Comparison of ENCODE assay signal across 18 cellular contexts in the genomic region with DNA sequence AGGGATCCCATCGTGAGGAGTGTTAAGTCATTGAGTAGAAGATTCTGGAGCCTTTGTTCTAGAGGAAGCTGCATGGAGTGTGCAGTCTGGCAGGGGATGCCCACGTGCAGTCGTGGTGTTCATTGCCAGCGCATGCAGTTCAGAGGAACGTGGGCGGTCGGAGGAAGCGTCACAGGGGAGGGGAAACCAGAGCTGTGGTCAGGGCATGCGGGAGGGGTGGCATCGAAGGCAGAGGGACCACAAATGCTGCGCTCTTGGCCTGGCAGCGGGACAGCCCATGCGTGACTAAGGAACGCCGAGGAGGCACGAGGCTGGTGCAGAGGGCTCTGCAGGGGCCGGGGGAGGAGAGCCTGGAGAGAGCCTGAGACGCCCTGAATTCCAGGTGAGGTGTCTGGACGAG.
DNase-seq lines count a peak whose midpoint lies in the region; ATAC-seq and TF ChIP-seq lines count a peak whose summit lies in the region.
"Had no signal": no experiment of that assay in that cellular context is flagged by ENCODE, and none has a peak within 500 bp of the region (broad histone marks: within the 10 kb centered on the region; RNA-seq: fewer than 3 reads in every experiment).

No MANE protein-coding gene starts in this region.

- H3K27me3 ChIP-seq in right cardiac atrium (ENCODE audit: control insufficient read depth, insufficient read depth), result no peaks in the 10 kb centered on the region
- H3K27me3 ChIP-seq in rectal smooth muscle tissue (ENCODE audit: control insufficient read depth, insufficient read depth, low read length), result no peaks in the 10 kb centered on the region
- no peaks in the 10 kb centered on the region for H3K27me3 ChIP-seq in upper lobe of right lung
- no peaks in the 10 kb centered on the region for H3K27me3 ChIP-seq in aorta (ENCODE audit: control insufficient read depth in 1 of 2, insufficient read depth in 2 of 2, low read length in 1 of 2)
- H3K27me3 ChIP-seq: spleen, uterus had no signal

- DNase-seq in right cardiac atrium (peak in 2 of 3 donors; percentile 24 to 49), cardiac septum (ENCODE audit: low spot score) (no peak), upper lobe of right lung (no peak), aorta (no peak), caudate nucleus (lab: John Stamatoyannopoulos, UW) (no peak)
- DNase-seq in activated naive CD8-positive, alpha-beta T cell treated with anti-CD3 and anti-CD28 coated beads for 36 hours, result peak; percentile 51
- DNase-seq: DMS79, endodermal cell, GOT3, heart right ventricle, NCI-H1694, NCI-H2227 treated with DMSO at 0.1 percent for 48 hours, spleen, uterus had no signal

- no peaks in the 10 kb centered on the region for H3K4me1 ChIP-seq in right cardiac atrium (ENCODE audit: control insufficient read depth, insufficient read depth, low read length)
- peaks cover 25% of the 10 kb centered on the region for H3K4me1 ChIP-seq in rectal smooth muscle tissue (ENCODE audit: control insufficient read depth, insufficient read depth, low read length)
- peaks cover 20% of the 10 kb centered on the region for H3K4me1 ChIP-seq in upper lobe of right lung
- H3K4me1 ChIP-seq in aorta (ENCODE audit: control insufficient read depth in 1 of 2, insufficient read depth in 2 of 2, low read length in 2 of 2), result no peaks in the 10 kb centered on the region

- H3K4me3 Mint-ChIP-seq in activated naive CD8-positive, alpha-beta T cell treated with anti-CD3 and anti-CD28 coated beads for 36 hours, result peak overlapping the region; percentile 29
- H3K4me3 Mint-ChIP-seq: activated T-helper 1 cell treated with anti-CD3 and anti-CD28 coated beads, Interleukin-12 subunit alpha, Interleukin-12 subunit beta, Interleukin-2, Interleukin-4 antibody, amounts not matched to agents 30 ng/mL and 10 ng/mL and 1 ng/mL, durations not matched to agents 14 hours and 24 hours and 36 hours; endodermal cell had no signal

- TF ChIP-seq CTCF in upper lobe of right lung (IDR thresholded peaks at IDR 0.05), result no peak

- H3K4me1 Mint-ChIP-seq in activated naive CD8-positive, alpha-beta T cell treated with anti-CD3 and anti-CD28 coated beads for 36 hours, result peaks cover 10% of the 10 kb centered on the region
- H3K4me1 Mint-ChIP-seq: endodermal cell had no signal

- no peak overlapping the region for H3K4me3 ChIP-seq in right cardiac atrium (ENCODE audit: low read length)
- H3K4me3 ChIP-seq in rectal smooth muscle tissue (ENCODE audit: low read length), result no peak overlapping the region
- no peak overlapping the region for H3K4me3 ChIP-seq in upper lobe of right lung
- no peak overlapping the region for H3K4me3 ChIP-seq in aorta (ENCODE audit: low read length in 2 of 2)
- H3K4me3 ChIP-seq: heart right ventricle, lung, spleen, uterus had no signal

- peaks cover 2% of the 10 kb centered on the region for H3K9me3 Mint-ChIP-seq in activated naive CD8-positive, alpha-beta T cell treated with anti-CD3 and anti-CD28 coated beads for 36 hours
- H3K9me3 Mint-ChIP-seq: activated T-helper 1 cell treated with anti-CD3 and anti-CD28 coated beads, Interleukin-12 subunit alpha, Interleukin-12 subunit beta, Interleukin-2, Interleukin-4 antibody, amounts not matched to agents 30 ng/mL and 10 ng/mL and 1 ng/mL, durations not matched to agents 14 hours and 24 hours and 36 hours; endodermal cell had no signal

- 79% methylated on average over 19 of the region's 19 CpGs for WGBS in right cardiac atrium
- WGBS in aorta, 2 donors, result 88 to 92% methylated on average over 14 to 19 of the region's 19 CpGs

- peaks cover 3% of the 10 kb centered on the region for H3K27me3 Mint-ChIP-seq in activated naive CD8-positive, alpha-beta T cell treated with anti-CD3 and anti-CD28 coated beads for 36 hours

- no peak overlapping the region for H3K9ac ChIP-seq in rectal smooth muscle tissue (ENCODE audit: low read length)

- H3K27ac Mint-ChIP-seq in activated naive CD8-positive, alpha-beta T cell treated with anti-CD3 and anti-CD28 coated beads for 36 hours, result peak overlapping the region; percentile 62
- H3K27ac Mint-ChIP-seq: activated T-helper 1 cell treated with anti-CD3 and anti-CD28 coated beads, Interleukin-12 subunit alpha, Interleukin-12 subunit beta, Interleukin-2, Interleukin-4 antibody, amounts not matched to agents 30 ng/mL and 10 ng/mL and 1 ng/mL, durations not matched to agents 14 hours and 24 hours and 36 hours; endodermal cell had no signal

- no peaks in the 10 kb centered on the region for H3K36me3 ChIP-seq in rectal smooth muscle tissue (ENCODE audit: control insufficient read depth, insufficient read depth, low read length)
- no peaks in the 10 kb centered on the region for H3K36me3 ChIP-seq in upper lobe of right lung
- H3K36me3 ChIP-seq in aorta (ENCODE audit: control insufficient read depth in 1 of 2, insufficient read depth in 2 of 2, low read length in 1 of 2), result no peaks in the 10 kb centered on the region
- H3K36me3 ChIP-seq: heart right ventricle, spleen, uterus had no signal

- intact Hi-C loops in right cardiac atrium (cut with DNase I), result no loop called here
- intact Hi-C loops in cardiac septum (cut with DNase I), result no loop called here
- intact Hi-C loops in upper lobe of right lung (cut with DNase I), result no loop called here
- intact Hi-C loops in aorta (cut with DNase I), result loop anchor here in 1 of 2 donors (5.0 kb wide), 1 partner anchor 36 kb away; no protein-coding TSS in a partner anchor

- ATAC-seq in right cardiac atrium, result no peak
- ATAC-seq in upper lobe of right lung, result peak; percentile 3
- ATAC-seq in aorta (ENCODE audit: low FRiP score), result no peak
- ATAC-seq in HG03196 (IDR thresholded peaks at IDR 0.05; ENCODE audit: unreplicated experiment), result no peak
- ATAC-seq: heart right ventricle had no signal

- no peak overlapping the region for H3K27ac ChIP-seq in right cardiac atrium (ENCODE audit: low read length)
- H3K27ac ChIP-seq in rectal smooth muscle tissue (ENCODE audit: low read depth, low read length), result peak overlapping the region; percentile 94
- H3K27ac ChIP-seq in upper lobe of right lung, result no peak overlapping the region
- peak overlapping the region in 1 of 2 donors; percentile 4 for H3K27ac ChIP-seq in aorta (ENCODE audit: low read depth in 1 of 2, low read length in 2 of 2)
- no peak overlapping the region for H3K27ac ChIP-seq in caudate nucleus (ENCODE audit: low read depth, low read length)
- H3K27ac ChIP-seq: spleen had no signal

- no peaks in the 10 kb centered on the region for H3K9me3 ChIP-seq in right cardiac atrium (ENCODE audit: control insufficient read depth, low read length)
- no peaks in the 10 kb centered on the region for H3K9me3 ChIP-seq in upper lobe of right lung
- H3K9me3 ChIP-seq in aorta (ENCODE audit: control insufficient read depth, low read length), result no peaks in the 10 kb centered on the region
- H3K9me3 ChIP-seq: heart right ventricle, spleen, uterus had no signal

- H3K36me3 Mint-ChIP-seq in activated naive CD8-positive, alpha-beta T cell treated with anti-CD3 and anti-CD28 coated beads for 36 hours, result no peaks in the 10 kb centered on the region

Comparison
In these comparisons a context has a peak if more than half of its experiments do, and no peak if none do; other contexts are left out.
1. DNase-seq: peak in right cardiac atrium (2 of 3) and activated naive CD8-positive, alpha-beta T cell treated with anti-CD3 and anti-CD28 coated beads for 36 hours (single experiment); none in cardiac septum (single experiment), upper lobe of right lung (single experiment), aorta (0 of 2) and caudate nucleus (0 of 61).